In the genomic region with DNA sequence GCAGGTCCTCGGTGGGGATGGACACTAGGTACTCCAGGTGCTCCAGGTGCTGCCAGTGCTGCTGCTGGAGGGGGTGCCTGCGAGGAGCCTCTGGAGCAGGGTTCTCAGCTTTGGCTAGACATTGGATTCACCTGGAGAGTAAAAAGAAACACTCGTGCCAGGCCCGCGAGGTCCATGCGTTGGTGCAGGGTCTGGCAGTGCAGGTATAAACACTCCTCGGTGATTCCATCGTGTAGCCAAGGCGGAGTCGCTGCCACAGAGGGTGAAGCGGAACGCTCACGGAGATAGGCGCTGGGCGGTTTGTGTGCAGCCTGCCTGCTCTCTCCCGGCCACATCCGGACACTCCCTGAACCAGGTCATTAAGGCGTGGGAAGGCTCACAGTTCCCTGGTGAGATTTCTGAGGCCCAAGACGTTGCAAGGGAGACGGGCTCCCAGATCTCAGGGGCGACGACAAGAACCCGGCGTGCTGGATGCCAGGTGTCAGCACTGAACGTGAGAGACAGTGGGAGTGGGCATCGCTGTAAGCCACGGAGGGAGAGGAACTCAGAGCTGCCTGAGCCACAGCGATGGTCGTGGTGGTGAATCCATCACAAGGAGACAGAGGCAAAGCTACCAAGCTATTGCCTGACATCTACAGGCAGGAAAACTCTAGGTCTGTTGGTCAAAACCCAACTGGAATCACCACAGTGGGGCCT, we compare ENCODE assay signal across 26 cellular contexts. TPM values are rescaled to one million over a fixed set of nuclear protein-coding genes. Genes with fewer than 3 reads are reported as not detected.
DNase-seq lines count a peak whose midpoint lies in the region; ATAC-seq and TF ChIP-seq lines count a peak whose summit lies in the region.
"Had no signal": no experiment of that assay in that cellular context is flagged by ENCODE, and none has a peak within 500 bp of the region (broad histone marks: within the 10 kb centered on the region; RNA-seq: fewer than 3 reads in every experiment).

No MANE protein-coding gene starts in this region.

- H3K27ac ChIP-seq in Peyer's patch: no peak overlapping the region
- H3K27ac ChIP-seq in foreskin keratinocyte: no peak overlapping the region
- H3K27ac ChIP-seq: breast epithelium, colonic mucosa, left lung, ovary, tibial artery had no signal

- 0 out of 2 replicates have a peak, but pooled peaks have one; percentile 3 for TF ChIP-seq CTCF in BE2C (IDR thresholded peaks at IDR 0.05; ENCODE audit: low read depth, low read length)
- TF ChIP-seq CTCF in Peyer's patch (IDR thresholded peaks at IDR 0.05): no peak
- peak; percentile 17 for TF ChIP-seq CTCF in foreskin keratinocyte (conservative IDR thresholded peaks at IDR 0.05)
- TF ChIP-seq CTCF in mucosa of descending colon (IDR thresholded peaks at IDR 0.05): no peak

- no peak for ATAC-seq in foreskin keratinocyte
- ATAC-seq in mucosa of descending colon: peak; percentile 82
- no peak for ATAC-seq in GM21526 (IDR thresholded peaks at IDR 0.05; ENCODE audit: low FRiP score, unreplicated experiment)
- ATAC-seq: activated CD8-positive, alpha-beta memory T cell treated with anti-CD3 and anti-CD28 coated beads, Interleukin-2, amount 10 ng/mL, durations not matched to agents 7 days and 5 days; left lung; natural killer cell had no signal

- H3K36me3 ChIP-seq in BE2C (no peaks in the 10 kb centered on the region), Peyer's patch (no peaks in the 10 kb centered on the region), mucosa of descending colon (ENCODE audit: low read depth) (no peaks in the 10 kb centered on the region)
- H3K36me3 ChIP-seq: breast epithelium, colonic mucosa, HAP-1, left lung, ovary, tibial artery had no signal

- TF ChIP-seq POLR2A in Peyer's patch (IDR thresholded peaks at IDR 0.05) (no peak), erythroblast (IDR thresholded peaks at IDR 0.05; ENCODE audit: low read length) (no peak)

- no peaks in the 10 kb centered on the region; the same call in 1 of the 2 replicates for H3K4me1 ChIP-seq in BE2C
- no peaks in the 10 kb centered on the region for H3K4me1 ChIP-seq in Peyer's patch
- no peaks in the 10 kb centered on the region for H3K4me1 ChIP-seq in foreskin keratinocyte
- peaks cover 10% of the 10 kb centered on the region for H3K4me1 ChIP-seq in mucosa of descending colon (ENCODE audit: low read depth)
- H3K4me1 ChIP-seq: breast epithelium, colonic mucosa, HAP-1, left lung had no signal

- H3K9me3 ChIP-seq in BE2C (no peaks in the 10 kb centered on the region), Peyer's patch (no peaks in the 10 kb centered on the region), mucosa of descending colon (no peaks in the 10 kb centered on the region)
- H3K9me3 ChIP-seq: breast epithelium, colonic mucosa, HAP-1, left lung, ovary, tibial artery had no signal

- H3K4me3 ChIP-seq in BE2C (ENCODE audit: low read depth, low read length): no peak overlapping the region
- no peak overlapping the region for H3K4me3 ChIP-seq in Peyer's patch
- no peak overlapping the region for H3K4me3 ChIP-seq in mucosa of descending colon
- H3K4me3 ChIP-seq: breast epithelium, colonic mucosa, HAP-1, left lung, ovary, smooth muscle cell, tibial artery had no signal

- DNase-seq in BE2C (no peak), Peyer's patch (peak in 2 of 3 donors; percentile 8 to 51), foreskin keratinocyte (no peak), mucosa of descending colon (peak in 1 of 3 donors; percentile 60), AG20443 (ENCODE audit: low spot score) (no peak), erythroblast (lab: John Stamatoyannopoulos, UW) (no peak)
- DNase-seq: activated CD4-positive, alpha-beta T cell treated with anti-CD3 and anti-CD28 coated beads, Interleukin-2, amount 50 U/mL, for 1 hour; activated CD8-positive, alpha-beta memory T cell treated with anti-CD3 and anti-CD28 coated beads, Interleukin-2, amount 10 ng/mL, durations not matched to agents 7 days and 5 days; amygdala; colonic mucosa; DND-41; effector memory CD4-positive, alpha-beta T cell; midbrain; natural killer cell; NCI-H1105 treated with DMSO at 0.1 percent for 48 hours; NCI-H2081; NCI-H774; retina; stimulated activated CD4-positive, alpha-beta T cell treated with anti-CD3 and anti-CD28 coated beads, Interleukin-2, amount 100 ng/mL, for 24 hours had no signal

- intact Hi-C loops in mucosa of descending colon (cut with DNase I, micrococcal nuclease): no loop called here

- H3K27me3 ChIP-seq in BE2C: no peaks in the 10 kb centered on the region
- H3K27me3 ChIP-seq in Peyer's patch: no peaks in the 10 kb centered on the region
- H3K27me3 ChIP-seq in foreskin keratinocyte: peaks cover 6% of the 10 kb centered on the region
- H3K27me3 ChIP-seq: breast epithelium, colonic mucosa, ovary had no signal

RNA-seq across cellular contexts. Expression of gene SUMO3, which starts 17.2 kb away (rescaled TPM):
- 93.0 TPM for polyA plus RNA-seq in BE2C (2012; ENCODE audit: insufficient read depth, insufficient read length, low read depth)
- 10 to 100 TPM; 42.6 to 57.6 (median 49.8) TPM for total RNA-seq in Peyer's patch
- total RNA-seq in foreskin keratinocyte: 127 and 134 TPM in 2 replicates
- 129 and 147 TPM in 2 replicates for polyA plus RNA-seq in foreskin keratinocyte
- 10 to 100 TPM; 68.9 to 76.9 (median 69.4) TPM for total RNA-seq in mucosa of descending colon

RNA-seq across cellular contexts. Expression of gene UBE2G2, which starts 33.5 kb away (rescaled TPM):
- polyA plus RNA-seq in BE2C (2012; ENCODE audit: insufficient read depth, insufficient read length, low read depth): 194 TPM
- total RNA-seq in Peyer's patch: 100 to 1,000 TPM in 2 of 4 donors, 10 to 100 TPM in 2; 68.8 to 116 (median 95.1) TPM
- total RNA-seq in foreskin keratinocyte: 52.5 and 55.4 TPM in 2 replicates
- polyA plus RNA-seq in foreskin keratinocyte: 26.4 and 30.1 TPM in 2 replicates
- total RNA-seq in mucosa of descending colon: 10 to 100 TPM; 64.2 to 85.4 (median 66.8) TPM

RNA-seq across cellular contexts. Expression of gene PTTG1IP, which starts 38.4 kb away (rescaled TPM):
- 217 TPM for polyA plus RNA-seq in BE2C (2012; ENCODE audit: insufficient read depth, insufficient read length, low read depth)
- total RNA-seq in Peyer's patch: 100 to 1,000 TPM in 3 of 4 donors, 10 to 100 TPM in 1; 69.3 to 495 (median 390) TPM
- 116 and 149 TPM in 2 replicates for total RNA-seq in foreskin keratinocyte
- polyA plus RNA-seq in foreskin keratinocyte: 92.9 and 104 TPM in 2 replicates
- total RNA-seq in mucosa of descending colon: 100 to 1,000 TPM; 202 to 391 (median 286) TPM

Comparison
In these comparisons a context has a peak if more than half of its experiments do, and no peak if none do; other contexts are left out.
1. DNase-seq: peak in Peyer's patch (2 of 3); none in BE2C (single experiment), foreskin keratinocyte (0 of 2), AG20443 (single experiment) and erythroblast (0 of 2).
2. CTCF ChIP-seq: peak in BE2C (single experiment) and foreskin keratinocyte (single experiment); none in Peyer's patch (0 of 6) and mucosa of descending colon (single experiment).